8 cellular contexts compared by ENCODE assay signal in the genomic region with DNA sequence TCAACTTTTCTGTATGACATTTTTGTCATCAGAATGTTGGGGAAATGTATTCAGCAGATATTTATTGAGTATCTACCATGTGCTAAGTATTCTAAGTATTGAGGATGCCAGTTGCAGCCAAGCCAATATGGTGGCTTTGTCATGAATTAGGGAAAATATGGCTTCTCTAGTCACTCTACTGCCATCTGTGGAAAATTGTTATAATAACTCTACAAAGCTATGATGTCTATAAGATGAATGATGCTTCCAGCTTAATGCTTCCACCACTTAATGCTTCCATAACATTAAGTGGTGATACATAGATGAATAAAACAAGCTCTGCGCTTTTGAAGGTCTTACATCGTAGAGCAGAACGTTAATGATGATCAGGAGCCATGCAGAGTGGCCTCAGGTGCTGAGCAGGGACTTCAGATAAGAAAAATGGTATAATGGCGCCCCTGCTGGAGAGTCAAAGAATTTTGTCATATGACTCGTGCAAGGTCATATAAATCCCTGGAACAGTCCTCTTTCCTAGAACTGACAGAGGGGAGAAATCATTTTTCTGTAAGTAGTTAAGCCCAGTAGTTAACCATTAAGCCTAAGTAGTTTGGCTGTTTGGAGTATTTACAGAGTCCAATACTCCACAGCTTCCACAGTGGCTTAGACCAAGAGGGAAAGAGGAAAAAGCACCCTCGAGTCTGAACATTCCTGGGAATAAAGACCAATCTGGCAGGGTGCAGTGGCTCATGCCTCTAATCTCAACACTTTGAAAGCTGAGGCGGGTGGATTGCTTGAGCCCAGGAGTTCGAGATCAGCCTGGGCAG. TPM values are rescaled to one million over a fixed set of nuclear protein-coding genes. Genes with fewer than 3 reads are reported as not detected.
A peak's percentile ranks its signal among the peaks of the same experiment; 100 is the strongest.
DNase-seq lines count a peak whose midpoint lies in the region; ATAC-seq and TF ChIP-seq lines count a peak whose summit lies in the region.

No MANE protein-coding gene starts in this region.

- TF ChIP-seq RAD21 in Ishikawa (IDR thresholded peaks at IDR 0.05; ENCODE audit: low read depth), result peak; percentile 77

- BruUV-seq in Panc1 (replicated peaks; lab: Mats Ljungman, UMichigan), result no TSS peak

- TF ChIP-seq CTCF in Panc1 (IDR thresholded peaks at IDR 0.05), result peak; percentile 86

- POLR2A ChIA-PET in Panc1 (lab: Charles Lee), result no interaction called here

- H3K27me3 ChIP-seq in Panc1 (ENCODE audit: control insufficient read depth, insufficient read depth, low read length), result no peaks in the 10 kb centered on the region

- DNase-seq in DMS 273 treated with DMSO at 0.1 percent for 48 hours (lab: John Stamatoyannopoulos, UW) (peak; percentile 71), Panc1 (ENCODE audit: low read depth, low spot score) (peak; percentile 61), activated T-helper 1 cell treated with Interleukin-2 at 50 U/mL for 16 hours (ENCODE audit: low read depth) (peak; percentile 24), germinal center (ENCODE audit: low spot score) (peak; percentile 59), amniotic stem cell (lab: John Stamatoyannopoulos, UW) (no peak), hippocampal formation (lab: John Stamatoyannopoulos, UW) (no peak)
- DNase-seq in stimulated activated CD4-positive, alpha-beta T cell treated with anti-CD3 and anti-CD28 coated beads, Interleukin-2, amount 100 ng/mL, for 48 hours, result peak; percentile 56 to 62

- H3K27ac ChIP-seq in Panc1 (ENCODE audit: low read length), result no peak overlapping the region

- intact Hi-C loops in Panc1 (cut with micrococcal nuclease; ENCODE audit: unreplicated experiment), result loop anchor here (1.0 kb wide), 1 partner anchor 211 kb away; no protein-coding TSS in a partner anchor

- no peaks in the 10 kb centered on the region for H3K36me3 ChIP-seq in Panc1 (ENCODE audit: control insufficient read depth, insufficient read depth, low read length)

- peak; percentile 86 for ATAC-seq in Panc1

- CTCF ChIA-PET in Panc1 (lab: Charles Lee), result interaction anchor here (0.5 to 2.2 kb wide), 11 partner anchors 11 to 232 kb away, joined by 3 to 18 read pairs (median 4); no protein-coding TSS in a partner anchor

- in situ Hi-C loops in Panc1 (cut with HindIII; ENCODE audit: low pct_unique_long_range_greater_than_20kb, low sequenced_read_pairs), result no loop called here

- TF ChIP-seq EP300 in Ishikawa (IDR thresholded peaks at IDR 0.05; ENCODE audit: borderline replicate concordance), result no peak

- H3K4me1 ChIP-seq in Panc1 (ENCODE audit: control insufficient read depth, insufficient read depth, low read length), result 0 out of 2 replicates have a peak, but pooled peaks cover 4% of the 10 kb centered on the region

- no peaks in the 10 kb centered on the region for H3K9me3 ChIP-seq in Panc1 (ENCODE audit: control insufficient read depth, insufficient read depth, low read depth, low read length)

- no peak overlapping the region for H3K4me3 ChIP-seq in Panc1 (ENCODE audit: low read depth in 2 of 2, low read length in 2 of 2)

TF ChIP-seq in Ishikawa, 13 proteins besides CTCF, POLR2A, EP300 and RAD21:
- TF ChIP-seq TEAD4 (IDR thresholded peaks at IDR 0.05) (no peak), EGR1 (IDR thresholded peaks at IDR 0.05) (no peak), TCF12 (IDR thresholded peaks at IDR 0.05; ENCODE audit: low read depth) (no peak), YY1 (IDR thresholded peaks at IDR 0.05; ENCODE audit: low read depth) (peak; percentile 78)
- TF ChIP-seq, protein P1, sequence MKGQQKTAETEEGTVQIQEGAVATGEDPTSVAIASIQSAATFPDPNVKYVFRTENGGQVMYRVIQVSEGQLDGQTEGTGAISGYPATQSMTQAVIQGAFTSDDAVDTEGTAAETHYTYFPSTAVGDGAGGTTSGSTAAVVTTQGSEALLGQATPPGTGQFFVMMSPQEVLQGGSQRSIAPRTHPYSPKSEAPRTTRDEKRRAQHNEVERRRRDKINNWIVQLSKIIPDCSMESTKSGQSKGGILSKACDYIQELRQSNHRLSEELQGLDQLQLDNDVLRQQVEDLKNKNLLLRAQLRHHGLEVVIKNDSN (IDR thresholded peaks at IDR 0.05), result peak; percentile 61

RNA-seq across cellular contexts. Expression of a gene that starts 2.7 kb away (rescaled TPM):
- not detected for total RNA-seq in Panc1 (2021; ENCODE audit: unreplicated experiment)
- polyA plus RNA-seq in Panc1 (2012; ENCODE audit: insufficient read length), result not detected

RNA-seq across cellular contexts. Expression of a gene that starts 42.2 kb away (rescaled TPM):
- 93.0 TPM for total RNA-seq in Panc1 (2021; ENCODE audit: unreplicated experiment)
- 48.3 TPM for polyA plus RNA-seq in Panc1 (2012; ENCODE audit: insufficient read length)

RNA-seq across cellular contexts. Expression of a gene that starts 44.8 kb away (rescaled TPM):
- total RNA-seq in Panc1 (2021; ENCODE audit: unreplicated experiment), result 59.0 TPM
- 41.7 TPM for polyA plus RNA-seq in Panc1 (2012; ENCODE audit: insufficient read length)

Comparison
In these comparisons a context has a peak if more than half of its experiments do, and no peak if none do; other contexts are left out.
1. DNase-seq: peak in DMS 273 treated with DMSO at 0.1 percent for 48 hours (single experiment), Panc1 (single experiment), activated T-helper 1 cell treated with Interleukin-2 at 50 U/mL for 16 hours (single experiment), germinal center (single experiment) and stimulated activated CD4-positive, alpha-beta T cell treated with anti-CD3 and anti-CD28 coated beads, Interleukin-2, amount 100 ng/mL, for 48 hours (2 of 2); none in amniotic stem cell (single experiment) and hippocampal formation (0 of 2).